Comparison of ENCODE assay signal across 21 cellular contexts in genomic region chr13:110894086-110894485, GRCh38. TPM values are rescaled to one million over a fixed set of nuclear protein-coding genes. Genes with fewer than 3 reads are reported as not detected.
A peak's percentile ranks its signal among the peaks of the same experiment; 100 is the strongest.
DNase-seq lines count a peak whose midpoint lies in the region; ATAC-seq and TF ChIP-seq lines count a peak whose summit lies in the region.
"Had no signal": no experiment of that assay in that cellular context is flagged by ENCODE, and none has a peak within 500 bp of the region (broad histone marks: within the 10 kb centered on the region; RNA-seq: fewer than 3 reads in every experiment).

No MANE protein-coding gene starts in this region.

- no peaks in the 10 kb centered on the region for H3K9me3 Mint-ChIP-seq in activated CD8-positive, alpha-beta memory T cell treated with anti-CD3 and anti-CD28 coated beads, Interleukin-2, amount 10 ng/mL, durations not matched to agents 7 days and 5 days (ENCODE audit: low read depth)
- no peaks in the 10 kb centered on the region for H3K9me3 Mint-ChIP-seq in activated CD8-positive, alpha-beta T cell treated with anti-CD3 and anti-CD28 coated beads for 36 hours
- no peaks in the 10 kb centered on the region for H3K9me3 Mint-ChIP-seq in natural killer cell

- in situ Hi-C loops in GM13976 (cut with MboI; ENCODE audit: low sequenced_read_pairs, unreplicated experiment): no loop called here

- H3K4me1 Mint-ChIP-seq in activated CD8-positive, alpha-beta memory T cell treated with anti-CD3 and anti-CD28 coated beads, Interleukin-2, amount 10 ng/mL, durations not matched to agents 7 days and 5 days: peaks cover 3% of the 10 kb centered on the region
- H3K4me1 Mint-ChIP-seq in activated CD8-positive, alpha-beta T cell treated with anti-CD3 and anti-CD28 coated beads for 36 hours (ENCODE audit: low read depth): no peaks in the 10 kb centered on the region
- H3K4me1 Mint-ChIP-seq in natural killer cell: peaks cover 11 to 20% of the 10 kb centered on the region in 2 donors

- peak overlapping the region; percentile 6 for H3K27ac Mint-ChIP-seq in activated CD8-positive, alpha-beta memory T cell treated with anti-CD3 and anti-CD28 coated beads, Interleukin-2, amount 10 ng/mL, durations not matched to agents 7 days and 5 days
- H3K27ac Mint-ChIP-seq in activated CD8-positive, alpha-beta T cell treated with anti-CD3 and anti-CD28 coated beads for 36 hours: peak overlapping the region; percentile 20
- H3K27ac Mint-ChIP-seq in natural killer cell: no peak overlapping the region

- POLR2A ChIA-PET in activated CD8-positive, alpha-beta T cell treated with anti-CD3 and anti-CD28 coated beads for 36 hours (lab: Charles Lee): interaction anchor here (2.6 kb wide), 1 partner anchor 11 kb away, joined by 11 read pairs; no protein-coding TSS in a partner anchor

- no peak for TF ChIP-seq CTCF in activated CD8-positive, alpha-beta T cell treated with anti-CD3 and anti-CD28 coated beads for 36 hours (IDR thresholded peaks at IDR 0.05)
- TF ChIP-seq CTCF in GM13976 (IDR thresholded peaks at IDR 0.05; ENCODE audit: borderline replicate concordance, control extremely low read depth, extremely low read depth, insufficient read depth, missing control alignments) (no peak), natural killer cell (IDR thresholded peaks at IDR 0.05) (no peak)

- peaks cover 28% of the 10 kb centered on the region for H3K36me3 Mint-ChIP-seq in activated CD8-positive, alpha-beta memory T cell treated with anti-CD3 and anti-CD28 coated beads, Interleukin-2, amount 10 ng/mL, durations not matched to agents 7 days and 5 days
- H3K36me3 Mint-ChIP-seq in activated CD8-positive, alpha-beta T cell treated with anti-CD3 and anti-CD28 coated beads for 36 hours (ENCODE audit: low read depth): peaks cover 20% of the 10 kb centered on the region
- peaks cover 8% of the 10 kb centered on the region for H3K36me3 Mint-ChIP-seq in natural killer cell

- H3K27me3 Mint-ChIP-seq in activated CD8-positive, alpha-beta memory T cell treated with anti-CD3 and anti-CD28 coated beads, Interleukin-2, amount 10 ng/mL, durations not matched to agents 7 days and 5 days: no peaks in the 10 kb centered on the region
- no peaks in the 10 kb centered on the region for H3K27me3 Mint-ChIP-seq in activated CD8-positive, alpha-beta T cell treated with anti-CD3 and anti-CD28 coated beads for 36 hours
- no peaks in the 10 kb centered on the region for H3K27me3 Mint-ChIP-seq in natural killer cell (ENCODE audit: low read depth in 2 of 2)

- DNase-seq in activated CD8-positive, alpha-beta memory T cell treated with anti-CD3 and anti-CD28 coated beads, Interleukin-2, amount 10 ng/mL, durations not matched to agents 7 days and 5 days: no peak
- no peak for DNase-seq in activated CD8-positive, alpha-beta memory T cell treated with anti-CD3 and anti-CD28 coated beads, Interleukin-2, amount 50 U/mL, for 4 hours
- DNase-seq in activated CD8-positive, alpha-beta T cell treated with anti-CD3 and anti-CD28 coated beads for 36 hours: no peak
- DNase-seq in HUDEP-2 (lab: John Stamatoyannopoulos, UW; ENCODE audit: unreplicated experiment in 76 of 76) (no peak), GM13976 (ENCODE audit: low spot score) (no peak), natural killer cell (no peak)
- DNase-seq: BE2C, DMS79 treated with DMSO at 0.1 percent for 48 hours, GOT3, HCEC 1CT, KBM-7, NCI-H1092 treated with DMSO at 0.1 percent for 48 hours, NCI-H1436 treated with DMSO at 0.1 percent for 48 hours, NCI-H1930, NCI-H2171, NCI-H345, NCI-H526 treated with DMSO at 0.1 percent for 48 hours, OCI-M1 had no signal

- CTCF ChIA-PET in activated CD8-positive, alpha-beta memory T cell treated with anti-CD3 and anti-CD28 coated beads, Interleukin-2, amount 10 ng/mL, durations not matched to agents 7 days and 5 days (lab: Charles Lee): interaction anchor here (0.6 to 1.2 kb wide), 3 partner anchors 20 to 1690 kb away, joined by 3 to 4 read pairs (median 3); no protein-coding TSS in a partner anchor
- CTCF ChIA-PET in activated CD8-positive, alpha-beta T cell treated with anti-CD3 and anti-CD28 coated beads for 36 hours (lab: Charles Lee): no interaction called here

- H3K4me3 Mint-ChIP-seq in activated CD8-positive, alpha-beta memory T cell treated with anti-CD3 and anti-CD28 coated beads, Interleukin-2, amount 10 ng/mL, durations not matched to agents 7 days and 5 days: no peak overlapping the region
- no peak overlapping the region for H3K4me3 Mint-ChIP-seq in activated CD8-positive, alpha-beta T cell treated with anti-CD3 and anti-CD28 coated beads for 36 hours
- H3K4me3 Mint-ChIP-seq in natural killer cell: no peak overlapping the region

- intact Hi-C loops in activated CD8-positive, alpha-beta T cell treated with anti-CD3 and anti-CD28 coated beads for 36 hours (cut with micrococcal nuclease): no loop called here
- intact Hi-C loops in natural killer cell (cut with micrococcal nuclease): no loop called here

- ATAC-seq in activated CD8-positive, alpha-beta memory T cell treated with anti-CD3 and anti-CD28 coated beads, Interleukin-2, amount 10 ng/mL, durations not matched to agents 7 days and 5 days: no peak
- no peak for ATAC-seq in activated CD8-positive, alpha-beta T cell treated with anti-CD3 and anti-CD28 coated beads for 36 hours
- peak; percentile 85 for ATAC-seq in esophagus mucosa
- ATAC-seq in natural killer cell: no peak
- ATAC-seq: HepG2, Right ventricle myocardium inferior had no signal

RNA-seq across cellular contexts. Expression of gene ANKRD10, which starts 20.8 kb away (rescaled TPM):
- total RNA-seq in activated CD8-positive, alpha-beta memory T cell treated with anti-CD3 and anti-CD28 coated beads, Interleukin-2, amount 10 ng/mL, durations not matched to agents 7 days and 5 days: 100 to 1,000 TPM; 120 to 143 TPM
- total RNA-seq in activated CD8-positive, alpha-beta T cell treated with anti-CD3 and anti-CD28 coated beads for 36 hours: 10 to 100 TPM; 81.6 to 86.1 TPM
- total RNA-seq in esophagus mucosa (24.3 TPM), natural killer cell (100 to 1,000 TPM; 173 to 221 (median 185) TPM)

Comparison
In these comparisons a context has a peak if more than half of its experiments do, and no peak if none do; other contexts are left out.
1. H3K27ac Mint-ChIP-seq: peak in activated CD8-positive, alpha-beta memory T cell treated with anti-CD3 and anti-CD28 coated beads, Interleukin-2, amount 10 ng/mL, durations not matched to agents 7 days and 5 days (single experiment) and activated CD8-positive, alpha-beta T cell treated with anti-CD3 and anti-CD28 coated beads for 36 hours (single experiment); none in natural killer cell (0 of 2).